ENCODE assay signal across 9 cellular contexts in genomic region chr11:66071326-66071870, GRCh38. TPM values are rescaled to one million over a fixed set of nuclear protein-coding genes. Genes with fewer than 3 reads are reported as not detected.
DNase-seq lines count a peak whose midpoint lies in the region; ATAC-seq, FAIRE-seq and TF ChIP-seq lines count a peak whose summit lies in the region.
"Had no signal": no experiment of that assay in that cellular context is flagged by ENCODE, and none has a peak within 500 bp of the region (broad histone marks: within the 10 kb centered on the region; RNA-seq: fewer than 3 reads in every experiment).

No MANE protein-coding gene starts in this region.

- H3K36me3 ChIP-seq in ES-I3 (ENCODE audit: insufficient read depth, low read length) (peaks cover 7% of the 10 kb centered on the region), Peyer's patch (peaks cover 0 to 29% (median 0%) of the 10 kb centered on the region in 3 donors), endocrine pancreas (ENCODE audit: control insufficient read depth, insufficient read depth, low read length) (no peaks in the 10 kb centered on the region), pancreas (peaks cover under 1 to 10% (median 3%) of the 10 kb centered on the region in 3 donors)

- TF ChIP-seq POLR2A in Peyer's patch (IDR thresholded peaks at IDR 0.05) = no peak

- no peak for TF ChIP-seq CTCF in Peyer's patch (IDR thresholded peaks at IDR 0.05)
- no peak for TF ChIP-seq CTCF in pancreas (IDR thresholded peaks at IDR 0.05)

- no peak for ATAC-seq in pancreas
- ATAC-seq in GM21526 (IDR thresholded peaks at IDR 0.05; ENCODE audit: low FRiP score, unreplicated experiment) = no peak
- no peak for ATAC-seq in GM18868 (IDR thresholded peaks at IDR 0.05; ENCODE audit: unreplicated experiment)

- H3K9me3 ChIP-seq in ES-I3 (ENCODE audit: control insufficient read depth, insufficient read depth, low read length) = no peaks in the 10 kb centered on the region
- no peaks in the 10 kb centered on the region for H3K9me3 ChIP-seq in Peyer's patch
- no peaks in the 10 kb centered on the region for H3K9me3 ChIP-seq in endocrine pancreas (ENCODE audit: control insufficient read depth, low read length)
- H3K9me3 ChIP-seq in pancreas = no peaks in the 10 kb centered on the region

- peaks cover 5% of the 10 kb centered on the region; the same call in 1 of the 2 replicates for H3K4me1 ChIP-seq in ES-I3 (ENCODE audit: insufficient read depth, low read length)
- peaks cover 0 to 30% (median 5%) of the 10 kb centered on the region in 4 donors for H3K4me1 ChIP-seq in Peyer's patch
- H3K4me1 ChIP-seq in endocrine pancreas (ENCODE audit: control insufficient read depth, insufficient read depth, low read length) = peaks cover 6% of the 10 kb centered on the region
- H3K4me1 ChIP-seq in pancreas = peaks cover 0 to 17% (median 11%) of the 10 kb centered on the region in 3 donors

- peak overlapping the region; percentile 66 for H3K9ac ChIP-seq in ES-I3 (ENCODE audit: low read depth, low read length)
- H3K9ac ChIP-seq in endocrine pancreas (ENCODE audit: control insufficient read depth, insufficient read depth, low read length) = peak overlapping the region; percentile 86

- FAIRE-seq in pancreas (lab: Jason Lieb, UNC) = no peak

- WGBS in pancreas, 2 donors = 14 to 18% methylated on average over 5 of the region's 5 CpGs

- H3K27me3 ChIP-seq in Peyer's patch (no peaks in the 10 kb centered on the region), endocrine pancreas (ENCODE audit: control insufficient read depth, insufficient read depth, low read length) (no peaks in the 10 kb centered on the region), pancreas (no peaks in the 10 kb centered on the region)

- intact Hi-C loops in pancreas (cut with DNase I) = loop anchor here in 1 of 3 donors (10.0 kb wide), 1 partner anchor 63 kb away; no protein-coding TSS in a partner anchor

- DNase-seq in Peyer's patch (no peak), pancreas (no peak), midbrain (lab: John Stamatoyannopoulos, UW) (no peak), occipital lobe (lab: John Stamatoyannopoulos, UW) (no peak)

- H3K4me3 ChIP-seq in Peyer's patch (peak overlapping the region; percentile 81 to 98 (median 96)), endocrine pancreas (ENCODE audit: control insufficient read depth, insufficient read depth, low read length) (peak overlapping the region; percentile 77), pancreas (peak overlapping the region in 3 of 4 donors; percentile 73 to 90 (median 81))

- peak overlapping the region; percentile 80 to 97 (median 88) for H3K27ac ChIP-seq in Peyer's patch
- H3K27ac ChIP-seq in pancreas = peak overlapping the region in 3 of 4 donors; percentile 59 to 90 (median 88)

RNA-seq across cellular contexts. Expression of gene PACS1, which starts 1.3 kb away (rescaled TPM):
- total RNA-seq in Peyer's patch (10 to 100 TPM; 10.3 to 52.0 (median 22.3) TPM), pancreas (10 to 100 TPM; 19.6 to 61.0 (median 28.8) TPM), occipital lobe (34.5 TPM)
- 10 to 100 TPM; 16.9 to 27.1 TPM for polyA plus RNA-seq in pancreas

RNA-seq across cellular contexts. Expression of gene SF3B2, which starts 19.2 kb away (rescaled TPM):
- total RNA-seq in Peyer's patch = 100 to 1,000 TPM; 127 to 340 (median 171) TPM
- 100 to 1,000 TPM in 1 of 6 donors, 10 to 100 TPM in 5; 64.4 to 118 (median 83.3) TPM for total RNA-seq in pancreas
- 10 to 100 TPM; 75.8 to 99.0 TPM for polyA plus RNA-seq in pancreas
- 88.6 TPM for total RNA-seq in occipital lobe

RNA-seq across cellular contexts. Expression of gene GAL3ST3, which starts 22.4 kb away (rescaled TPM):
- total RNA-seq in Peyer's patch (not detected), pancreas (under 1 TPM in 5 of 6 donors, not detected in 1; 0.20 to 0.83 (median 0.43) TPM), occipital lobe (14.0 TPM)
- polyA plus RNA-seq in pancreas = 1 to 10 TPM in 1 of 2 donors, under 1 TPM in 1; 0.27 to 1.8 TPM
- total RNA-seq: HT1080 had no signal

RNA-seq across cellular contexts. Expression of gene CATSPER1, which starts 45.1 kb away (rescaled TPM):
- total RNA-seq in Peyer's patch = not detected
- under 1 TPM in 2 of 6 donors, not detected in 4; 0.06 to 0.41 TPM for total RNA-seq in pancreas
- polyA plus RNA-seq in pancreas = under 1 TPM; 0.27 to 0.38 TPM
- total RNA-seq in occipital lobe = not detected

RNA-seq across cellular contexts. Expression of gene CST6, which starts 59.6 kb away (rescaled TPM):
- total RNA-seq in Peyer's patch (not detected), pancreas (under 1 TPM in 3 of 6 donors, not detected in 3; 0.22 to 0.94 (median 0.64) TPM), occipital lobe (not detected)
- polyA plus RNA-seq in pancreas = under 1 TPM in 1 of 2 donors, not detected in 1; 0.80 TPM
- total RNA-seq: HT1080 had no signal
